ENCODE assay signal across 1 cellular context in genomic region chr3:15330031-15330596, GRCh38.
TF ChIP-seq lines count a peak whose summit lies in the region.

No MANE protein-coding gene starts in this region.

TF ChIP-seq in SK-N-SH, 30 proteins besides CTCF, POLR2A, EP300 and RAD21 (continued from another document):
- TF ChIP-seq IRF3 (IDR thresholded peaks at IDR 0.05; ENCODE audit: low read depth, low read length), result no peak
- TF ChIP-seq, protein P1, sequence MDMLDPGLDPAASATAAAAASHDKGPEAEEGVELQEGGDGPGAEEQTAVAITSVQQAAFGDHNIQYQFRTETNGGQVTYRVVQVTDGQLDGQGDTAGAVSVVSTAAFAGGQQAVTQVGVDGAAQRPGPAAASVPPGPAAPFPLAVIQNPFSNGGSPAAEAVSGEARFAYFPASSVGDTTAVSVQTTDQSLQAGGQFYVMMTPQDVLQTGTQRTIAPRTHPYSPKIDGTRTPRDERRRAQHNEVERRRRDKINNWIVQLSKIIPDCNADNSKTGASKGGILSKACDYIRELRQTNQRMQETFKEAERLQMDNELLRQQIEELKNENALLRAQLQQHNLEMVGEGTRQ (IDR thresholded peaks at IDR 0.05; ENCODE audit: borderline replicate concordance, low read depth, low read length), result no peak
